In genomic region chr2:117917223-117917917, GRCh38 we compare ENCODE assay signal across 14 cellular contexts.
DNase-seq lines count a peak whose midpoint lies in the region; TF ChIP-seq lines count a peak whose summit lies in the region.
"Had no signal": no experiment of that assay in that cellular context is flagged by ENCODE, and none has a peak within 500 bp of the region (broad histone marks: within the 10 kb centered on the region; RNA-seq: fewer than 3 reads in every experiment).

No MANE protein-coding gene starts in this region.

- H3K27ac ChIP-seq in mesendoderm (ENCODE audit: low read depth, low read length), result no peak overlapping the region
- H3K27ac ChIP-seq: vagina had no signal

- H4K8ac ChIP-seq in mesendoderm (ENCODE audit: low read depth, low read length), result no peak overlapping the region

- H3K23ac ChIP-seq in mesendoderm (ENCODE audit: low read length), result no peak overlapping the region

- H4K5ac ChIP-seq in mesendoderm (ENCODE audit: low read length), result no peak overlapping the region

- no peak overlapping the region for H3K18ac ChIP-seq in mesendoderm (ENCODE audit: low read length)

- H3K9me3 ChIP-seq in endocrine pancreas (ENCODE audit: control insufficient read depth, low read length), result no peaks in the 10 kb centered on the region
- H3K9me3 ChIP-seq: vagina had no signal

- peak overlapping the region; percentile 19 for H2AK5ac ChIP-seq in mesendoderm (ENCODE audit: low read length)

- peak overlapping the region; percentile 50 for H3K56ac ChIP-seq in mesendoderm (ENCODE audit: low read length)

- H3K4me3 ChIP-seq in NB4 (ENCODE audit: low read depth, low read length), result no peak overlapping the region
- no peak overlapping the region for H3K4me3 ChIP-seq in endocrine pancreas (ENCODE audit: control insufficient read depth, insufficient read depth, low read length)
- H3K4me3 ChIP-seq in mesendoderm (ENCODE audit: low read length), result no peak overlapping the region
- H3K4me3 ChIP-seq: vagina had no signal

- TF ChIP-seq POLR2A in NB4 (IDR thresholded peaks at IDR 0.05; ENCODE audit: extremely low read depth, insufficient read length), result no peak

- H3K4ac ChIP-seq in mesendoderm (ENCODE audit: low read depth, low read length), result no peak overlapping the region

- H3K27me3 ChIP-seq in endocrine pancreas (ENCODE audit: control insufficient read depth, insufficient read depth, low read length) (no peaks in the 10 kb centered on the region), mesendoderm (ENCODE audit: insufficient read depth, low read length, poor library complexity) (no peaks in the 10 kb centered on the region)
- H3K27me3 ChIP-seq: vagina had no signal

- H3K9ac ChIP-seq in endocrine pancreas (ENCODE audit: control insufficient read depth, insufficient read depth, low read length), result peak overlapping the region; percentile 2
- peak overlapping the region; percentile 12 for H3K9ac ChIP-seq in mesendoderm (ENCODE audit: low read length)

- H3K36me3 ChIP-seq in endocrine pancreas (ENCODE audit: control insufficient read depth, insufficient read depth, low read length) (peaks cover 5% of the 10 kb centered on the region), mesendoderm (ENCODE audit: control insufficient read depth, insufficient read depth, low read length) (peaks cover 3% of the 10 kb centered on the region)

- no CpG with 5 or more reads among the region's 19 CpGs for WGBS in mesendoderm (ENCODE audit: extremely low coverage, insufficient coverage, low lambda C conversion rate)

- H2BK120ac ChIP-seq in mesendoderm (ENCODE audit: low read depth, low read length), result no peak overlapping the region

- H3K4me2 ChIP-seq in mesendoderm (ENCODE audit: low read length), result no peak overlapping the region

- H2BK15ac ChIP-seq in mesendoderm (replicated peaks; ENCODE audit: low read depth), result no peak overlapping the region

- H3K79me2 ChIP-seq in mesendoderm (ENCODE audit: control insufficient read depth, insufficient read depth, low read length), result no peaks in the 10 kb centered on the region

- H3K79me1 ChIP-seq in mesendoderm (ENCODE audit: low read length), result no peaks in the 10 kb centered on the region

- DNase-seq in EH (ENCODE audit: low read depth) (peak; percentile 33), NB4 (ENCODE audit: low read depth) (no peak), mesendoderm (peak; percentile 58), middle frontal gyrus (ENCODE audit: extremely low spot score, low spot score) (no peak), NCI-H146 (lab: John Stamatoyannopoulos, UW) (no peak), NCI-H524 (lab: John Stamatoyannopoulos, UW) (no peak), activated gamma-delta T cell treated with Interleukin-2 at 50 U/mL for 16 hours (no peak)
- DNase-seq: activated CD4-positive, CD25-positive, alpha-beta regulatory T cell treated with anti-CD3 and anti-CD28 coated beads, Interleukin-2, amount 50 U/mL, for 72 hours; activated naive CD4-positive, alpha-beta T cell treated with anti-CD3 and anti-CD28 coated beads, Interleukin-2, amount 10 ng/mL, durations not matched to agents 7 days and 5 days; effector memory CD4-positive, alpha-beta T cell; kidney glomerular epithelial cell; NCI-H1092 had no signal

- H3K4me1 ChIP-seq in endocrine pancreas (ENCODE audit: control insufficient read depth, insufficient read depth, low read length), result peaks cover 9% of the 10 kb centered on the region
- H3K4me1 ChIP-seq in mesendoderm (ENCODE audit: control insufficient read depth, low read depth, low read length), result no peaks in the 10 kb centered on the region
- H3K4me1 ChIP-seq: vagina had no signal

- peak; percentile 3 for TF ChIP-seq CTCF in NB4 (IDR thresholded peaks at IDR 0.05; ENCODE audit: low read depth, low read length)

- H2BK5ac ChIP-seq in mesendoderm (ENCODE audit: low read length), result no peak overlapping the region

Comparison
In these comparisons a context has a peak if more than half of its experiments do, and no peak if none do; other contexts are left out.
1. DNase-seq: peak in EH (single experiment) and mesendoderm (single experiment); none in NB4 (single experiment), middle frontal gyrus (single experiment), NCI-H146 (single experiment), NCI-H524 (0 of 2) and activated gamma-delta T cell treated with Interleukin-2 at 50 U/mL for 16 hours (single experiment).